ENCODE assay signal across 1 cellular context in genomic region chr3:6251612-6252011, GRCh38.
TF ChIP-seq lines count a peak whose summit lies in the region.

No MANE protein-coding gene starts in this region.

TF ChIP-seq in H1, 55 proteins besides CTCF, POLR2A, EP300 and RAD21:
- no peak for TF ChIP-seq RFX5 (IDR thresholded peaks at IDR 0.05; ENCODE audit: borderline replicate concordance, low read depth, low read length)
- TF ChIP-seq CEBPB (IDR thresholded peaks at IDR 0.05; ENCODE audit: low read depth, low read length), result no peak
- no peak for TF ChIP-seq RBBP5 (IDR thresholded peaks at IDR 0.05; ENCODE audit: borderline replicate concordance, low read depth, low read length)
- TF ChIP-seq USF2 (IDR thresholded peaks at IDR 0.05; ENCODE audit: low read length), result no peak
- TF ChIP-seq CREB1 (IDR thresholded peaks at IDR 0.05), result no peak
- TF ChIP-seq EGR1 (IDR thresholded peaks at IDR 0.05; ENCODE audit: borderline replicate concordance, low read depth, low read length), result no peak
- TF ChIP-seq TAF1 (IDR thresholded peaks at IDR 0.05; ENCODE audit: low read depth, low read length), result no peak
- no peak for TF ChIP-seq BCL11A (IDR thresholded peaks at IDR 0.05; ENCODE audit: low read depth in 2 of 2, low read length in 2 of 2)
- no peak for TF ChIP-seq CBX8 (IDR thresholded peaks at IDR 0.05; ENCODE audit: borderline replicate concordance, low read depth, low read length)
- TF ChIP-seq CBX5 (IDR thresholded peaks at IDR 0.05; ENCODE audit: low read depth, low read length), result no peak
- no peak for TF ChIP-seq HDAC6 (IDR thresholded peaks at IDR 0.05; ENCODE audit: low read depth, low read length)
- no peak for TF ChIP-seq NRF1 (IDR thresholded peaks at IDR 0.05; ENCODE audit: low read depth, low read length)
- TF ChIP-seq TEAD4 (IDR thresholded peaks at IDR 0.05; ENCODE audit: low read depth, low read length), result no peak
- no peak for TF ChIP-seq SUZ12 (IDR thresholded peaks at IDR 0.05; ENCODE audit: low read length)
- no peak for TF ChIP-seq SP2 (IDR thresholded peaks at IDR 0.05; ENCODE audit: low read length)
- no peak for TF ChIP-seq NANOG (IDR thresholded peaks at IDR 0.05; ENCODE audit: insufficient read depth, low read depth, low read length, poor library complexity, severe bottlenecking)
